8 cellular contexts compared by ENCODE assay signal in the genomic region with DNA sequence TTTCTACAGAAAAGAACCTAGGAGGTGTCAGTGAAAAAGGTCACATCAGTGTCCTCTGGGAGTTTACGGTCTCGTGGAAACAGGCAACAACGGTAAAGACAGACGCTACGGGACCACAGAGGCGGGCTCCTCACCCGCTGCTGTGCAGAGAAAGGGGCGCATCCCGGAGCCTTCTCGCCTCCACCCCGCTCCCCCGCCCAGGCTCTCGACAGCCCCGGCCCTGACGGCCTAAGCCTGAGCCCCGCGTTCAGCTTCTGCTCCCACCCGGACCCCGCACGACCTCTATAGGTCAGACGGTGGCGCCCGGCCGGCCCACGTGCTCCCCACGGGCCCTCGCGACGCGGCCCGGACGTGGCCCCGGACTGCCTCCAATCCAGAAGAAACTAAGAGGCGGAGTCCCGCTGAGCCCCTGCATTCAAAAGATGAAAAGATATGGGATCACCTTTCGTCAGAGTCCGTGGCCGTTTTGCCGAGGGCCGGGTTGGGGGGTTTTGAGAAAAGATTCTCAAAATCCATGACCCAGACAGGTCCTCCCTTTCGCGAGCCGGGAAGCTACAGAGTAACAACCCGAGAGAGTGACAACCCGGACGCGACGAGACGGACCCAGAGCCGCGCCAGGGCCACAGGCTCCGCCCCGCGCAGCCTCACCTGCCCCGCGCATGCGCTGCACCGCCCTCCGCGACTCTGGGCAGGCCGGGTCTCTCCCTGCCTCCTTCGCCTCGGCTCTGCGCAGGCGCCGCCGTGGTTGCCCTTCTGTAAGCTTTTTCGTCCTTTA. TPM values are rescaled to one million over a fixed set of nuclear protein-coding genes. Genes with fewer than 3 reads are reported as not detected.
A peak's percentile ranks its signal among the peaks of the same experiment; 100 is the strongest.
DNase-seq lines count a peak whose midpoint lies in the region; ATAC-seq and TF ChIP-seq lines count a peak whose summit lies in the region.

A gene (minus strand): TSS at position 577 of the 775 bp plus-strand sequence. CDS start 61 bp downstream, at position 516.

- peak within 1 kb of the TSS; percentile 91 for H3K27ac Mint-ChIP-seq in T-helper 1 cell treated with Interleukin-12 subunit alpha and Interleukin-12 subunit beta and Interleukin-4 antibody, amounts not matched to agents 30 μg/mL and 1 μg/mL, for 36 hours

- H3K36me3 Mint-ChIP-seq in T-helper 1 cell treated with Interleukin-12 subunit alpha and Interleukin-12 subunit beta and Interleukin-4 antibody, amounts not matched to agents 30 μg/mL and 1 μg/mL, for 36 hours (ENCODE audit: low read depth), result peaks cover 3% of the 10 kb centered on the region

- under 1% methylated on average over 68 of the region's 68 CpGs for whole genome bisulfite sequencing in prostate gland

- intact Hi-C loops in left ventricle myocardium inferior (cut with micrococcal nuclease), result no loop called here
- intact Hi-C loops in prostate gland (cut with DNase I), result loop anchor here (5.0 to 10.0 kb wide), 4 partner anchors 130 to 328 kb away; a partner anchor contains a TSS

- TF ChIP-seq CTCF in left ventricle myocardium inferior (IDR thresholded peaks at IDR 0.05; ENCODE audit: borderline replicate concordance), result no peak
- no peak for TF ChIP-seq CTCF in prostate gland (IDR thresholded peaks at IDR 0.05)

- no peaks in the 10 kb centered on the region for H3K27me3 ChIP-seq in left ventricle myocardium inferior (ENCODE audit: low read depth)
- H3K27me3 ChIP-seq in prostate gland (replicated peaks; ENCODE audit: insufficient read depth), result no peaks in the 10 kb centered on the region

- H3K27ac ChIP-seq in left ventricle myocardium inferior (replicated peaks) (peak within 1 kb of the TSS; percentile 90), prostate gland (peak within 1 kb of the TSS; percentile 84 to 85)

- H3K27me3 Mint-ChIP-seq in T-helper 1 cell treated with Interleukin-12 subunit alpha and Interleukin-12 subunit beta and Interleukin-4 antibody, amounts not matched to agents 30 μg/mL and 1 μg/mL, for 36 hours (ENCODE audit: low read depth), result no peaks in the 10 kb centered on the region

- ATAC-seq in GM18498 (IDR thresholded peaks at IDR 0.05; ENCODE audit: unreplicated experiment) (peak; percentile 91), HG02885 (IDR thresholded peaks at IDR 0.05; ENCODE audit: poor library complexity, unreplicated experiment) (peak; percentile 91)

- H3K4me1 Mint-ChIP-seq in T-helper 1 cell treated with Interleukin-12 subunit alpha and Interleukin-12 subunit beta and Interleukin-4 antibody, amounts not matched to agents 30 μg/mL and 1 μg/mL, for 36 hours (ENCODE audit: low read depth), result peaks cover 22% of the 10 kb centered on the region

- H3K4me1 ChIP-seq in left ventricle myocardium inferior, result peaks cover 32% of the 10 kb centered on the region
- H3K4me1 ChIP-seq in prostate gland (replicated peaks), result peaks cover 6% of the 10 kb centered on the region

- H3K9me3 ChIP-seq in left ventricle myocardium inferior (replicated peaks) (no peaks in the 10 kb centered on the region), prostate gland (no peaks in the 10 kb centered on the region)

- no peaks in the 10 kb centered on the region for H3K9me3 Mint-ChIP-seq in T-helper 1 cell treated with Interleukin-12 subunit alpha and Interleukin-12 subunit beta and Interleukin-4 antibody, amounts not matched to agents 30 μg/mL and 1 μg/mL, for 36 hours

- TF ChIP-seq POLR2A in prostate gland (IDR thresholded peaks at IDR 0.05), result peak; percentile 84

- H3K4me3 Mint-ChIP-seq in T-helper 1 cell treated with Interleukin-12 subunit alpha and Interleukin-12 subunit beta and Interleukin-4 antibody, amounts not matched to agents 30 μg/mL and 1 μg/mL, for 36 hours, result peak within 1 kb of the TSS; percentile 82

- H3K4me3 ChIP-seq in left ventricle myocardium inferior, result peak within 1 kb of the TSS; percentile 81
- peak within 1 kb of the TSS; percentile 55 to 73 for H3K4me3 ChIP-seq in prostate gland

- DNase-seq in NCI-H1694 treated with DMSO at 0.1 percent for 48 hours (lab: John Stamatoyannopoulos, UW) (peak; percentile 87), amniotic stem cell (lab: John Stamatoyannopoulos, UW) (peak; percentile 70), left ventricle myocardium inferior (peak; percentile 94), prostate gland (ENCODE audit: low spot score) (peak; percentile 92), ureter (ENCODE audit: low spot score) (peak; percentile 93)

- H3K36me3 ChIP-seq in left ventricle myocardium inferior (peaks cover under 1% of the 10 kb centered on the region), prostate gland (no peaks in the 10 kb centered on the region)

RNA-seq across cellular contexts. Expression of the gene that starts here (rescaled TPM):
- total RNA-seq in left ventricle myocardium inferior (15.2 TPM), prostate gland (1 to 10 TPM; 3.3 to 4.9 TPM), ureter (23.9 TPM)

Comparison
In these comparisons a context has a peak if more than half of its experiments do, and no peak if none do; other contexts are left out.
1. Peak in every context shown above with its lines: DNase-seq, ATAC-seq, H3K4me3 ChIP-seq and H3K27ac ChIP-seq.